Comparison of ENCODE assay signal across 2 cellular contexts in genomic region chr6:39964094-39964493, GRCh38.
TF ChIP-seq lines count a peak whose summit lies in the region.

No MANE protein-coding gene starts in this region.

TF ChIP-seq in IMR-90, 13 proteins besides CTCF, POLR2A, EP300 and RAD21:
- TF ChIP-seq NFE2L2 (IDR thresholded peaks at IDR 0.05; ENCODE audit: low read depth, low read length) (no peak), CEBPB (IDR thresholded peaks at IDR 0.05; ENCODE audit: low read depth, low read length) (no peak), MAFK (IDR thresholded peaks at IDR 0.05; ENCODE audit: low read depth, low read length) (no peak), SMC3 (IDR thresholded peaks at IDR 0.05; ENCODE audit: low read depth, low read length) (no peak), FOS (IDR thresholded peaks at IDR 0.05; ENCODE audit: low read depth, low read length) (no peak), RCOR1 (IDR thresholded peaks at IDR 0.05; ENCODE audit: insufficient replicate concordance, low read length) (no peak), ELK1 (IDR thresholded peaks at IDR 0.05; ENCODE audit: borderline replicate concordance, low read depth, low read length) (no peak), MXI1 (IDR thresholded peaks at IDR 0.05; ENCODE audit: borderline replicate concordance, low read depth, low read length) (no peak), CHD1 (IDR thresholded peaks at IDR 0.05; ENCODE audit: low read depth, low read length) (no peak), MAZ (IDR thresholded peaks at IDR 0.05; ENCODE audit: borderline replicate concordance, low read depth, low read length) (no peak), BHLHE40 (IDR thresholded peaks at IDR 0.05; ENCODE audit: low read depth, low read length) (no peak)
- TF ChIP-seq, protein P1, sequence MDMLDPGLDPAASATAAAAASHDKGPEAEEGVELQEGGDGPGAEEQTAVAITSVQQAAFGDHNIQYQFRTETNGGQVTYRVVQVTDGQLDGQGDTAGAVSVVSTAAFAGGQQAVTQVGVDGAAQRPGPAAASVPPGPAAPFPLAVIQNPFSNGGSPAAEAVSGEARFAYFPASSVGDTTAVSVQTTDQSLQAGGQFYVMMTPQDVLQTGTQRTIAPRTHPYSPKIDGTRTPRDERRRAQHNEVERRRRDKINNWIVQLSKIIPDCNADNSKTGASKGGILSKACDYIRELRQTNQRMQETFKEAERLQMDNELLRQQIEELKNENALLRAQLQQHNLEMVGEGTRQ (IDR thresholded peaks at IDR 0.05; ENCODE audit: low read depth, low read length), result no peak

TF ChIP-seq in H1, 55 proteins besides CTCF, POLR2A, EP300 and RAD21:
- TF ChIP-seq E2F6 (IDR thresholded peaks at IDR 0.05) (0 out of 2 replicates have a peak, but pooled peaks have one; percentile 13), CBX8 (IDR thresholded peaks at IDR 0.05; ENCODE audit: borderline replicate concordance, low read depth, low read length) (no peak)
TF ChIP-seq in H1: peak in this region for 1.
